Comparison of ENCODE assay signal across 21 cellular contexts in genomic region chr2:69096326-69097095, GRCh38.
DNase-seq lines count a peak whose midpoint lies in the region; ATAC-seq and TF ChIP-seq lines count a peak whose summit lies in the region.
"Had no signal": no experiment of that assay in that cellular context is flagged by ENCODE, and none has a peak within 500 bp of the region (broad histone marks: within the 10 kb centered on the region; RNA-seq: fewer than 3 reads in every experiment).

No MANE protein-coding gene starts in this region.

- peak overlapping the region; percentile 27 for H3K27ac Mint-ChIP-seq in MCF 10A (ENCODE audit: low read depth, unreplicated experiment)
- H3K27ac Mint-ChIP-seq: CD4-positive, alpha-beta T cell had no signal

- no peaks in the 10 kb centered on the region for H3K4me1 Mint-ChIP-seq in MCF 10A (ENCODE audit: insufficient read depth, unreplicated experiment)

- POLR2A ChIA-PET in MCF 10A (lab: Yijun Ruan, JAX), result interaction anchor here (0.6 kb wide), 1 partner anchor 53 kb away, joined by 4 read pairs; no protein-coding TSS in a partner anchor

- no peak for TF ChIP-seq CTCF in MCF 10A (IDR thresholded peaks at IDR 0.05; ENCODE audit: unreplicated experiment)
- no peak for TF ChIP-seq CTCF in mammary epithelial cell (conservative IDR thresholded peaks at IDR 0.05 in 1 of 2, IDR thresholded peaks at IDR 0.05 in 1 of 2; ENCODE audit: extremely low read depth in 1 of 2, insufficient read depth in 1 of 2, low read depth in 1 of 2, low read length in 2 of 2)
- no peak for TF ChIP-seq CTCF in gastroesophageal sphincter (IDR thresholded peaks at IDR 0.05)
- TF ChIP-seq CTCF in osteoblast (IDR thresholded peaks at IDR 0.05; ENCODE audit: extremely low read depth, low read depth, low read length), result no peak

- H3K4me2 ChIP-seq in mammary epithelial cell (ENCODE audit: insufficient read depth, low read depth, low read length) (no peak overlapping the region), osteoblast (ENCODE audit: insufficient read depth, low read length) (no peak overlapping the region)
- H3K4me2 ChIP-seq: BLaER1 had no signal

- no TSS peak for BruUV-seq in MCF 10A (replicated peaks; lab: Mats Ljungman, UMichigan)
- BruUV-seq in mammary epithelial cell (replicated peaks; lab: Mats Ljungman, UMichigan), result no TSS peak

- H3K9me3 ChIP-seq in mammary epithelial cell (replicated peaks; ENCODE audit: insufficient read depth, low read length), result no peaks in the 10 kb centered on the region
- no peaks in the 10 kb centered on the region for H3K9me3 ChIP-seq in gastroesophageal sphincter
- no peaks in the 10 kb centered on the region for H3K9me3 ChIP-seq in osteoblast (ENCODE audit: low read depth, low read length)
- H3K9me3 ChIP-seq: BLaER1, SJSA1 had no signal

- TF ChIP-seq EP300 in gastroesophageal sphincter (IDR thresholded peaks at IDR 0.05), result no peak

- in situ Hi-C loops in mammary epithelial cell (cut with MboI; ENCODE audit: low sequenced_read_pairs in 2 of 2), result no loop called here

- WGBS in mammary epithelial cell (ENCODE audit: low coverage, missing lambda C conversion rate), result 90% methylated on average over 2 of the region's 2 CpGs
- WGBS in gastroesophageal sphincter (ENCODE audit: low coverage in 1 of 2), 2 donors, result 83 to 87% methylated on average over 2 of the region's 2 CpGs

- no peak for DNase-seq in MCF 10A (ENCODE audit: unreplicated experiment)
- no peak for DNase-seq in mammary epithelial cell
- no peak for DNase-seq in osteoblast (ENCODE audit: insufficient read length, low spot score, missing footprints)
- no peak for DNase-seq in stimulated activated CD4-positive, alpha-beta T cell treated with anti-CD3 and anti-CD28 coated beads, Interleukin-4, amount 100 ng/mL, for 1 hour
- DNase-seq in NCI-H1436 (lab: John Stamatoyannopoulos, UW), result no peak
- no peak for DNase-seq in C1 segment of cervical spinal cord (lab: John Stamatoyannopoulos, UW)
- DNase-seq: CD4-positive, alpha-beta T cell; GOT3; Kasumi-1; NCI-H1694; NCI-H2029 treated with DMSO at 0.1 percent for 48 hours; Right ventricle myocardium superior; RPMI8226 had no signal

- H3K27me3 ChIP-seq in mammary epithelial cell (ENCODE audit: insufficient read depth, low read length) (no peaks in the 10 kb centered on the region), gastroesophageal sphincter (no peaks in the 10 kb centered on the region), osteoblast (ENCODE audit: insufficient read depth, low read length) (no peaks in the 10 kb centered on the region)
- H3K27me3 ChIP-seq: BLaER1, SJSA1 had no signal

- no peak for TF ChIP-seq POLR2A in gastroesophageal sphincter (IDR thresholded peaks at IDR 0.05)

- H4K20me1 ChIP-seq in mammary epithelial cell (ENCODE audit: insufficient read depth, low read length) (no peaks in the 10 kb centered on the region), osteoblast (ENCODE audit: insufficient read depth, low read length) (no peaks in the 10 kb centered on the region)
- H4K20me1 ChIP-seq: BLaER1 had no signal

- H3K9ac ChIP-seq in mammary epithelial cell (ENCODE audit: insufficient read depth, low read length), result no peak overlapping the region
- H3K9ac ChIP-seq: BLaER1 had no signal

- H3K27ac ChIP-seq in mammary epithelial cell (ENCODE audit: insufficient read depth, low read depth, low read length), result no peak overlapping the region
- H3K27ac ChIP-seq in gastroesophageal sphincter, result peak overlapping the region; percentile 38 to 72 (median 57)
- peak overlapping the region; percentile 0 for H3K27ac ChIP-seq in osteoblast (ENCODE audit: low read depth, low read length)
- H3K27ac ChIP-seq: 22Rv1, BLaER1, HL-60, SJSA1 had no signal

- intact Hi-C loops in MCF 10A (cut with micrococcal nuclease) (no loop called here), mammary epithelial cell (cut with micrococcal nuclease) (no loop called here)

- dilution Hi-C loops in mammary epithelial cell (cut with HindIII; ENCODE audit: low sequenced_read_pairs), result no loop called here

- CTCF ChIA-PET in MCF 10A (lab: Yijun Ruan, JAX) (no interaction called here), mammary epithelial cell (lab: Charles Lee; ENCODE audit: low non-redundant PET) (no interaction called here)

- no peak for ATAC-seq in gastroesophageal sphincter
- no peak for ATAC-seq in HG03135 (IDR thresholded peaks at IDR 0.05; ENCODE audit: unreplicated experiment)
- ATAC-seq: HCT116, K562 had no signal

- H3K4me1 ChIP-seq in mammary epithelial cell (ENCODE audit: insufficient read depth, low read length) (no peaks in the 10 kb centered on the region), gastroesophageal sphincter (peaks cover 11 to 72% (median 27%) of the 10 kb centered on the region in 3 donors), osteoblast (ENCODE audit: insufficient read depth, low read length) (peaks cover 56% of the 10 kb centered on the region)
- H3K4me1 ChIP-seq: BLaER1 had no signal

- H3K36me3 ChIP-seq in mammary epithelial cell (ENCODE audit: insufficient read depth, low read length) (no peaks in the 10 kb centered on the region), gastroesophageal sphincter (peaks cover 0 to 14% of the 10 kb centered on the region in 2 donors), osteoblast (ENCODE audit: insufficient read depth, low read length) (peaks cover 32% of the 10 kb centered on the region)
- H3K36me3 ChIP-seq: BLaER1 had no signal

- H3K27me3 Mint-ChIP-seq in MCF 10A (ENCODE audit: insufficient read depth, unreplicated experiment), result no peaks in the 10 kb centered on the region

- H3K4me3 Mint-ChIP-seq in MCF 10A (ENCODE audit: unreplicated experiment), result no peak overlapping the region
- H3K4me3 Mint-ChIP-seq: CD4-positive, alpha-beta T cell had no signal

- no peak overlapping the region for H3K4me3 ChIP-seq in mammary epithelial cell (replicated peaks in 1 of 3; ENCODE audit: insufficient read depth in 1 of 3, low read depth in 2 of 3, low read length in 3 of 3)
- no peak overlapping the region for H3K4me3 ChIP-seq in gastroesophageal sphincter
- H3K4me3 ChIP-seq in osteoblast (ENCODE audit: insufficient read depth, low read length), result no peak overlapping the region
- H3K4me3 ChIP-seq: BLaER1, K562, SJSA1 had no signal

- H3K9me3 Mint-ChIP-seq in MCF 10A (ENCODE audit: unreplicated experiment), result no peaks in the 10 kb centered on the region
- H3K9me3 Mint-ChIP-seq: CD4-positive, alpha-beta T cell had no signal

- H3K36me3 Mint-ChIP-seq in MCF 10A (ENCODE audit: insufficient read depth, unreplicated experiment), result peaks cover 7% of the 10 kb centered on the region

- no peak overlapping the region for H2AFZ ChIP-seq in mammary epithelial cell (ENCODE audit: low read depth, low read length)
- no peak overlapping the region for H2AFZ ChIP-seq in osteoblast (ENCODE audit: low read length)

- H3K79me2 ChIP-seq in mammary epithelial cell (ENCODE audit: insufficient read depth, low read length) (no peaks in the 10 kb centered on the region), osteoblast (ENCODE audit: insufficient read depth, low read length) (no peaks in the 10 kb centered on the region)
